Comparison of ENCODE assay signal across 8 cellular contexts in the genomic region with DNA sequence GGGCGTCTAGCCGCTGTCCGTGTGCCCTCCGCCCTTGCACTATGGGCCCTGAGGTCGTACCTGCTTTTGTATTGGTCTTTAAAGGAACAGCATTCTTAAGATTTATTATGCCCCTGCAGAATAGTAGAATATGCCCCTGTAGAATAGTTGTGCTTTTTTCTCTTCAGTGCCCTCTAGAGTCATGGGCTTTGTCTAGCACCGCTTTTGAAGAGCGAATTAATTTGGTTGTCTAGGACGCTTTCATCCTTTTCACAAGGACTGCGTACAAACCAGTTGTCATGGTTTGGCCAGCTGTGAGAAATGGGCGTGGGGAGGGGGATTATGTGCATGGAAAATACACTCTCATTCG. TPM values are rescaled to one million over a fixed set of nuclear protein-coding genes. Genes with fewer than 3 reads are reported as not detected.
A peak's percentile ranks its signal among the peaks of the same experiment; 100 is the strongest.
DNase-seq lines count a peak whose midpoint lies in the region; ATAC-seq and TF ChIP-seq lines count a peak whose summit lies in the region.

No MANE protein-coding gene starts in this region.

- intact Hi-C loops in CD14-positive monocyte (cut with micrococcal nuclease) (no loop called here), natural killer cell (cut with micrococcal nuclease) (loop anchor here (1.0 to 5.0 kb wide), 5 partner anchors 89 to 735 kb away; a partner anchor contains a TSS)

- peak; percentile 44 for TF ChIP-seq CTCF in CD14-positive monocyte (IDR thresholded peaks at IDR 0.05)
- TF ChIP-seq CTCF in natural killer cell (IDR thresholded peaks at IDR 0.05), result peak; percentile 45

- H3K36me3 Mint-ChIP-seq in CD14-positive monocyte, result peaks cover 51 to 53% of the 10 kb centered on the region in 2 donors
- peaks cover 48% of the 10 kb centered on the region for H3K36me3 Mint-ChIP-seq in activated T-cell treated with anti-CD3 and anti-CD28 coated beads, Interleukin-2, amount 50 U/mL, for 4 hours (ENCODE audit: insufficient read depth)
- peaks cover 47% of the 10 kb centered on the region for H3K36me3 Mint-ChIP-seq in natural killer cell

- H3K27ac Mint-ChIP-seq in CD14-positive monocyte (peak overlapping the region; percentile 100), natural killer cell (peak overlapping the region; percentile 97 to 99)

- H3K9me3 Mint-ChIP-seq in CD14-positive monocyte (peaks cover 0 to 5% (median 2%) of the 10 kb centered on the region in 7 donors), natural killer cell (no peaks in the 10 kb centered on the region)
- no peaks in the 10 kb centered on the region for H3K9me3 Mint-ChIP-seq in activated T-cell treated with anti-CD3 and anti-CD28 coated beads, Interleukin-2, amount 50 U/mL, for 4 hours

- peak; percentile 12 for ATAC-seq in GM19035 (IDR thresholded peaks at IDR 0.05; ENCODE audit: unreplicated experiment)
- ATAC-seq in HG03575 (IDR thresholded peaks at IDR 0.05; ENCODE audit: extremely low read depth, insufficient number of reproducible peaks, low FRiP score, unreplicated experiment), result peak; percentile 15
- peak; percentile 25 to 29 for ATAC-seq in activated T-cell treated with anti-CD3 and anti-CD28 coated beads, Interleukin-2, amount 50 U/mL, for 4 hours
- peak; percentile 16 to 47 (median 24) for ATAC-seq in natural killer cell
- no peak for ATAC-seq in GM18505 (IDR thresholded peaks at IDR 0.05; ENCODE audit: unreplicated experiment)

- H3K27me3 Mint-ChIP-seq in CD14-positive monocyte (ENCODE audit: low read depth in 3 of 3) (no peaks in the 10 kb centered on the region), natural killer cell (ENCODE audit: low read depth in 2 of 2) (no peaks in the 10 kb centered on the region)
- H3K27me3 Mint-ChIP-seq in activated T-cell treated with anti-CD3 and anti-CD28 coated beads, Interleukin-2, amount 50 U/mL, for 4 hours (ENCODE audit: low read depth), result no peaks in the 10 kb centered on the region

- H3K4me3 Mint-ChIP-seq in CD14-positive monocyte (peak overlapping the region; percentile 99 to 100), natural killer cell (peak overlapping the region; percentile 95)
- H3K4me3 Mint-ChIP-seq in activated T-cell treated with anti-CD3 and anti-CD28 coated beads, Interleukin-2, amount 50 U/mL, for 4 hours, result peak overlapping the region; percentile 100

- H3K4me1 Mint-ChIP-seq in CD14-positive monocyte (peaks cover 27% of the 10 kb centered on the region), natural killer cell (peaks cover 57 to 62% of the 10 kb centered on the region in 2 donors)
- H3K4me1 Mint-ChIP-seq in activated T-cell treated with anti-CD3 and anti-CD28 coated beads, Interleukin-2, amount 50 U/mL, for 4 hours (ENCODE audit: low read depth), result peaks cover 42% of the 10 kb centered on the region

- no peak for TF ChIP-seq POLR2A in GM18505 (IDR thresholded peaks at IDR 0.05; ENCODE audit: borderline replicate concordance, extremely low read depth, insufficient read depth, insufficient read length)

- no peak for DNase-seq in CD14-positive monocyte (ENCODE audit: low spot score)
- DNase-seq in NCI-H748 treated with DMSO at 0.1 percent for 48 hours (lab: John Stamatoyannopoulos, UW), result peak; percentile 41
- DNase-seq in activated T-cell treated with anti-CD3 and anti-CD28 coated beads, Interleukin-2, amount 50 U/mL, for 4 hours, result no peak
- DNase-seq in fibroblast of peridontal ligament (ENCODE audit: extremely low read depth), result peak; percentile 81
- no peak for DNase-seq in natural killer cell

RNA-seq across cellular contexts. Expression of a gene that starts 0.6 kb away (rescaled TPM):
- 1 to 10 TPM; 4.6 to 5.0 TPM for polyA plus RNA-seq in CD14-positive monocyte
- total RNA-seq in activated T-cell treated with anti-CD3 and anti-CD28 coated beads, Interleukin-2, amount 50 U/mL, for 4 hours, result 10 to 100 TPM; 35.1 to 38.2 (median 36.7) TPM
- total RNA-seq in natural killer cell, result 100 to 1,000 TPM; 152 to 187 (median 186) TPM

RNA-seq across cellular contexts. Expression of a gene that starts 1.3 kb away (rescaled TPM):
- polyA plus RNA-seq in CD14-positive monocyte, result 100 to 1,000 TPM; 642 to 777 TPM
- total RNA-seq in activated T-cell treated with anti-CD3 and anti-CD28 coated beads, Interleukin-2, amount 50 U/mL, for 4 hours, result 1,000 to 10,000 TPM; 1,033 to 1,200 (median 1,184) TPM
- 1,000 to 10,000 TPM; 2,956 to 3,334 (median 3,276) TPM for total RNA-seq in natural killer cell

RNA-seq across cellular contexts. Expression of a gene that starts 10.5 kb away (rescaled TPM):
- 1 to 10 TPM in 1 of 2 donors, under 1 TPM in 1; 0.85 to 1.7 TPM for polyA plus RNA-seq in CD14-positive monocyte
- total RNA-seq in activated T-cell treated with anti-CD3 and anti-CD28 coated beads, Interleukin-2, amount 50 U/mL, for 4 hours, result 10 to 100 TPM; 34.1 to 34.9 (median 34.2) TPM
- 10 to 100 TPM; 34.7 to 65.3 (median 41.2) TPM for total RNA-seq in natural killer cell

RNA-seq across cellular contexts. Expression of a gene that starts 58.5 kb away (rescaled TPM):
- polyA plus RNA-seq in CD14-positive monocyte, result 10 to 100 TPM; 72.0 to 95.2 TPM
- total RNA-seq in activated T-cell treated with anti-CD3 and anti-CD28 coated beads, Interleukin-2, amount 50 U/mL, for 4 hours, result not detected
- total RNA-seq in natural killer cell, result 10 to 100 TPM in 1 of 3 donors, 1 to 10 TPM in 2; 2.2 to 12.0 (median 3.3) TPM

Comparison
In these comparisons a context has a peak if more than half of its experiments do, and no peak if none do; other contexts are left out.
1. DNase-seq: peak in NCI-H748 treated with DMSO at 0.1 percent for 48 hours (single experiment) and fibroblast of peridontal ligament (single experiment); none in CD14-positive monocyte (single experiment), activated T-cell treated with anti-CD3 and anti-CD28 coated beads, Interleukin-2, amount 50 U/mL, for 4 hours (single experiment) and natural killer cell (single experiment).
2. Peak in every context shown above with its lines, with median percentiles within 50 percentile points of each other: H3K4me3 Mint-ChIP-seq.